16 cellular contexts compared by ENCODE assay signal in genomic region chr6:36957773-36958271, GRCh38. TPM values are rescaled to one million over a fixed set of nuclear protein-coding genes. Genes with fewer than 3 reads are reported as not detected.
DNase-seq lines count a peak whose midpoint lies in the region; ATAC-seq and TF ChIP-seq lines count a peak whose summit lies in the region.
"Had no signal": no experiment of that assay in that cellular context is flagged by ENCODE, and none has a peak within 500 bp of the region (broad histone marks: within the 10 kb centered on the region; RNA-seq: fewer than 3 reads in every experiment).

No MANE protein-coding gene starts in this region.

- no peaks in the 10 kb centered on the region for H3K36me3 Mint-ChIP-seq in activated T-helper 17 cell treated with anti-CD3 and anti-CD28 coated beads, Interleukin-2, amount 50 U/mL, for 72 hours (ENCODE audit: low read depth)

- no peak for TF ChIP-seq CTCF in GM20000 (IDR thresholded peaks at IDR 0.05; ENCODE audit: extremely low read depth, missing control alignments)

- H3K4me1 Mint-ChIP-seq in activated T-helper 17 cell treated with anti-CD3 and anti-CD28 coated beads, Interleukin-2, amount 50 U/mL, for 72 hours: peaks cover 41% of the 10 kb centered on the region
- peaks cover 49% of the 10 kb centered on the region for H3K4me1 Mint-ChIP-seq in stimulated activated naive CD8-positive, alpha-beta T cell treated with anti-CD3 and anti-CD28 coated beads, Interleukin-15, amount 100 ng/mL, for 72 hours

- intact Hi-C loops in left ventricle myocardium superior (cut with micrococcal nuclease) (no loop called here), left cardiac atrium (cut with DNase I) (no loop called here)

- peak overlapping the region; percentile 72 for H3K27ac Mint-ChIP-seq in activated T-helper 17 cell treated with anti-CD3 and anti-CD28 coated beads, Interleukin-2, amount 50 U/mL, for 72 hours
- H3K27ac Mint-ChIP-seq in stimulated activated naive CD8-positive, alpha-beta T cell treated with anti-CD3 and anti-CD28 coated beads, Interleukin-15, amount 100 ng/mL, for 72 hours: no peak overlapping the region

- no peaks in the 10 kb centered on the region for H3K9me3 Mint-ChIP-seq in activated T-helper 17 cell treated with anti-CD3 and anti-CD28 coated beads, Interleukin-2, amount 50 U/mL, for 72 hours
- H3K9me3 Mint-ChIP-seq in stimulated activated naive CD8-positive, alpha-beta T cell treated with anti-CD3 and anti-CD28 coated beads, Interleukin-15, amount 100 ng/mL, for 72 hours: no peaks in the 10 kb centered on the region
- H3K9me3 Mint-ChIP-seq: CD4-positive, alpha-beta memory T cell had no signal

- H3K4me3 Mint-ChIP-seq in activated T-helper 17 cell treated with anti-CD3 and anti-CD28 coated beads, Interleukin-2, amount 50 U/mL, for 72 hours: no peak overlapping the region
- H3K4me3 Mint-ChIP-seq in stimulated activated naive CD8-positive, alpha-beta T cell treated with anti-CD3 and anti-CD28 coated beads, Interleukin-15, amount 100 ng/mL, for 72 hours: no peak overlapping the region

- DNase-seq in left ventricle myocardium superior (no peak), left cardiac atrium (no peak), mesenteric fat pad (ENCODE audit: low spot score) (peak; percentile 88), GM20000 (ENCODE audit: low spot score) (no peak), amniotic stem cell (lab: John Stamatoyannopoulos, UW) (no peak)
- no peak for DNase-seq in stimulated activated naive CD8-positive, alpha-beta T cell treated with anti-CD3 and anti-CD28 coated beads, Interleukin-15, amount 100 ng/mL, for 72 hours
- DNase-seq: Calu3; CD4-positive, alpha-beta memory T cell; HCEC 1CT; MV-4-11; NCI-H1417; NCI-H1930; NCI-H446 treated with DMSO at 0.1 percent for 48 hours; PC-3 had no signal

- ATAC-seq in left ventricle myocardium superior: peak; percentile 23
- ATAC-seq in left cardiac atrium: no peak
- ATAC-seq in activated T-helper 17 cell treated with anti-CD3 and anti-CD28 coated beads, Interleukin-2, amount 50 U/mL, for 72 hours (replicated peaks): no peak
- no peak for ATAC-seq in stimulated activated naive CD8-positive, alpha-beta T cell treated with anti-CD3 and anti-CD28 coated beads, Interleukin-15, amount 100 ng/mL, for 72 hours
- ATAC-seq: PC-3 had no signal

- no peaks in the 10 kb centered on the region for H3K27me3 Mint-ChIP-seq in activated T-helper 17 cell treated with anti-CD3 and anti-CD28 coated beads, Interleukin-2, amount 50 U/mL, for 72 hours
- H3K27me3 Mint-ChIP-seq in stimulated activated naive CD8-positive, alpha-beta T cell treated with anti-CD3 and anti-CD28 coated beads, Interleukin-15, amount 100 ng/mL, for 72 hours: no peaks in the 10 kb centered on the region
- H3K27me3 Mint-ChIP-seq: CD4-positive, alpha-beta memory T cell had no signal

RNA-seq across cellular contexts. Expression of gene PI16, which starts 3.3 kb away (rescaled TPM):
- total RNA-seq in left ventricle myocardium superior (4.1 TPM), left cardiac atrium (10 to 100 TPM; 28.2 to 47.0 TPM), mesenteric fat pad (22.5 TPM)
- total RNA-seq in activated T-helper 17 cell treated with anti-CD3 and anti-CD28 coated beads, Interleukin-2, amount 50 U/mL, for 72 hours: 1 to 10 TPM; 1.8 to 2.1 TPM
- total RNA-seq: SK-MEL-5 had no signal

RNA-seq across cellular contexts. Expression of gene MTCH1, which starts 28.2 kb away (rescaled TPM):
- total RNA-seq in left ventricle myocardium superior (216 TPM), left cardiac atrium (100 to 1,000 TPM; 178 to 214 TPM), mesenteric fat pad (169 TPM)
- 100 to 1,000 TPM in 1 of 2 donors, 10 to 100 TPM in 1; 97.9 to 133 TPM for total RNA-seq in activated T-helper 17 cell treated with anti-CD3 and anti-CD28 coated beads, Interleukin-2, amount 50 U/mL, for 72 hours

RNA-seq across cellular contexts. Expression of gene FGD2, which starts 47.6 kb away (rescaled TPM):
- 8.0 TPM for total RNA-seq in left ventricle myocardium superior
- total RNA-seq in left cardiac atrium: 10 to 100 TPM; 15.1 to 15.5 TPM
- 1 to 10 TPM; 5.3 to 8.3 TPM for total RNA-seq in activated T-helper 17 cell treated with anti-CD3 and anti-CD28 coated beads, Interleukin-2, amount 50 U/mL, for 72 hours
- total RNA-seq in mesenteric fat pad: 32.6 TPM
